Comparison of ENCODE assay signal across 8 cellular contexts in the genomic region with DNA sequence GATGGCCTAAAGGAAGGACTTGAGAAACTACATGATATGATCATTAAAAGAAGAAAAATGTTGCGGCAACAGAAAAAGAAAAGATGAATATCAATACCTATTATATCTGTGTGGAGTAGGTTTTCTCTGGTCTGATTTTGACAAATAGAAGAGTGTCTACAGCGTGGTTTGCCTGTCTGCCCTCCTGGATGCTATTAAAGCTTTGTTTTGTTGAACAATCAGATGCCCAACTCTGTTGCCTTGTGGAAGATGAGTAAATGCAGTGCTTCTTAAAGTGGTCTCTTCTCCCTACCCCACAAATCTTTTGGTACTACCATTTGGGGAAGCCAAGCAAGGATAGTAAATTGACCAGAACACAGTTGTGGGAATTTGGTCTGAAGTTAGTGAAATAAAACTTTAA. TPM values are rescaled to one million over a fixed set of nuclear protein-coding genes. Genes with fewer than 3 reads are reported as not detected.
DNase-seq lines count a peak whose midpoint lies in the region; ATAC-seq, FAIRE-seq and TF ChIP-seq lines count a peak whose summit lies in the region.
"Not testable (repeated sequence)": the region's sequence is repeated elsewhere in the genome, so short reads cannot be mapped to it uniquely, and the experiment has no call there.

No MANE protein-coding gene starts in this region.

- peak overlapping the region; percentile 90; the same call in 1 of the 2 replicates for H3K4me3 ChIP-seq in GM23248
- H3K4me3 ChIP-seq in astrocyte of the cerebellum (ENCODE audit: low read depth, low read length) = peak overlapping the region; percentile 10
- H3K4me3 ChIP-seq in ectodermal cell (ENCODE audit: insufficient read depth, low read depth, low read length) = peak overlapping the region; percentile 75
- peak overlapping the region; percentile 89 for H3K4me3 ChIP-seq in left ventricle myocardium inferior
- H3K4me3 ChIP-seq in mucosa of rectum (ENCODE audit: low read length in 2 of 2) = peak overlapping the region; percentile 69 to 72
- peak overlapping the region; percentile 33 for H3K4me3 ChIP-seq in psoas muscle

- H3K4me1 Mint-ChIP-seq in type B pancreatic cell (ENCODE audit: unreplicated experiment) = peaks cover 25% of the 10 kb centered on the region

- 96 to 100% methylated on average over 2 of the region's 2 CpGs for WGBS in GM23248 (ENCODE audit: low coverage in 1 of 2, low lambda C conversion rate in 2 of 2, missing lambda C conversion rate in 2 of 2), 2 experiments
- WGBS in ectodermal cell, 2 experiments = no CpG with 5 or more reads among the region's 2 CpGs
- 82 to 100% (median 90%) methylated on average over 1 to 2 of the region's 2 CpGs for WGBS in psoas muscle, 3 donors

- not testable (repeated sequence) for H3K36me3 ChIP-seq in GM23248 (ENCODE audit: low read depth); ectodermal cell (ENCODE audit: control insufficient read depth, insufficient read depth, low read length); left ventricle myocardium inferior; mucosa of rectum (ENCODE audit: control insufficient read depth in 2 of 2, insufficient read depth in 2 of 2, low read length in 2 of 2); psoas muscle (ENCODE audit: insufficient read depth in 1 of 2, low read depth in 1 of 2)

- not testable (repeated sequence) for H3K27me3 Mint-ChIP-seq in type B pancreatic cell

- H3K4me3 Mint-ChIP-seq in type B pancreatic cell = peak overlapping the region; percentile 95

- H3F3A ChIP-seq in GM23248 (ENCODE audit: insufficient read depth) = not testable (repeated sequence)

- not testable (repeated sequence) for DNase-seq in GM23248; RCC 7860 (ENCODE audit: low spot score); astrocyte of the cerebellum (ENCODE audit: low read depth); left ventricle myocardium inferior; psoas muscle; type B pancreatic cell (ENCODE audit: extremely low spot score, unreplicated experiment)

- peak overlapping the region; percentile 63 for H3K4me2 ChIP-seq in GM23248 (ENCODE audit: unreplicated experiment)

- H3K9me2 ChIP-seq in GM23248 (ENCODE audit: insufficient read depth) = not testable (repeated sequence)

- H3K27me3 ChIP-seq in GM23248 (replicated peaks; ENCODE audit: insufficient read depth); ectodermal cell (ENCODE audit: control insufficient read depth, insufficient read depth, low read length, poor library complexity, severe bottlenecking); left ventricle myocardium inferior (ENCODE audit: low read depth); mucosa of rectum (ENCODE audit: control insufficient read depth in 2 of 2, insufficient read depth in 2 of 2, low read length in 2 of 2); psoas muscle (ENCODE audit: insufficient read depth in 3 of 3, low read length in 2 of 3): not testable (repeated sequence)

- peak; percentile 32 for FAIRE-seq in RCC 7860 (lab: Jason Lieb, UNC)

- H3K9ac ChIP-seq in GM23248 = not testable (repeated sequence)
- H3K9ac ChIP-seq in mucosa of rectum (ENCODE audit: low read depth in 1 of 2, low read length in 2 of 2) = peak overlapping the region in 1 of 2 donors; percentile 57

- not testable (repeated sequence) for ATAC-seq in psoas muscle

- not testable (repeated sequence) for H3K9me3 Mint-ChIP-seq in type B pancreatic cell

- in situ Hi-C loops in GM23248 (cut with MboI) = not testable (repeated sequence)
- in situ Hi-C loops in astrocyte of the cerebellum (cut with HindIII; ENCODE audit: low sequenced_read_pairs) = loop anchor here (10.0 kb wide), 1 partner anchor 576 kb away; no protein-coding TSS in a partner anchor

- H2AFZ ChIP-seq in GM23248 = not testable (repeated sequence)

- peaks cover 47% of the 10 kb centered on the region for H3K79me2 ChIP-seq in GM23248 (ENCODE audit: insufficient read depth)

- H3K9me3 ChIP-seq in GM23248 (ENCODE audit: low read depth); ectodermal cell (ENCODE audit: control insufficient read depth, low read length); left ventricle myocardium inferior (replicated peaks); mucosa of rectum (ENCODE audit: control insufficient read depth in 2 of 2, low read length in 2 of 2); psoas muscle: not testable (repeated sequence)

- TF ChIP-seq CTCF in astrocyte of the cerebellum (IDR thresholded peaks at IDR 0.05; ENCODE audit: low read depth, low read length, missing control alignments); left ventricle myocardium inferior (IDR thresholded peaks at IDR 0.05; ENCODE audit: borderline replicate concordance); psoas muscle (IDR thresholded peaks at IDR 0.05); type B pancreatic cell (conservative IDR thresholded peaks at IDR 0.05): not testable (repeated sequence)

- peak overlapping the region; percentile 6 for H3K27ac Mint-ChIP-seq in type B pancreatic cell

- not testable (repeated sequence) for H4K20me1 ChIP-seq in GM23248 (ENCODE audit: insufficient read depth)

- H3K36me3 Mint-ChIP-seq in type B pancreatic cell = not testable (repeated sequence)

- intact Hi-C loops in left ventricle myocardium inferior (cut with micrococcal nuclease) = loop anchor here (5.0 kb wide), 1 partner anchor 489 kb away; no protein-coding TSS in a partner anchor
- intact Hi-C loops in psoas muscle (cut with DNase I) = loop anchor here (5.0 to 10.0 kb wide), 3 partner anchors 44 to 576 kb away; no protein-coding TSS in a partner anchor

- H3K27ac ChIP-seq in GM23248; ectodermal cell (ENCODE audit: insufficient read depth, low read depth, low read length, poor library complexity, severe bottlenecking); psoas muscle: not testable (repeated sequence)
- H3K27ac ChIP-seq in left ventricle myocardium inferior (replicated peaks) (peak overlapping the region; percentile 91), mucosa of rectum (ENCODE audit: low read depth in 2 of 2, low read length in 2 of 2) (peak overlapping the region in 1 of 2 donors; percentile 37)

- peaks cover 20% of the 10 kb centered on the region for H3K4me1 ChIP-seq in GM23248 (ENCODE audit: insufficient read depth)
- H3K4me1 ChIP-seq in ectodermal cell (ENCODE audit: control insufficient read depth, insufficient read depth, low read length); mucosa of rectum (ENCODE audit: control insufficient read depth in 2 of 2, insufficient read depth in 2 of 2, low read length in 2 of 2); psoas muscle: not testable (repeated sequence)
- H3K4me1 ChIP-seq in left ventricle myocardium inferior = peaks cover 42% of the 10 kb centered on the region

RNA-seq across cellular contexts. Expression of a gene that starts 1.3 kb away (rescaled TPM):
- total RNA-seq in GM23248 (2014; rRNA removed; shearing (Covaris generic)) = 17.5 and 22.6 TPM in 2 replicates
- polyA plus RNA-seq in GM23248 (2016; fragmentation: Nextera tagmentation; extraction: Ambion mirVana) = 20.9 and 23.0 TPM in 2 replicates
- 48.6 TPM for polyA plus RNA-seq in ectodermal cell (2013, experiment 1 of 4)
- polyA plus RNA-seq in ectodermal cell (2013, experiment 2 of 4) = 40.4 TPM
- polyA plus RNA-seq in ectodermal cell (2013, experiment 3 of 4) = 43.9 TPM
- 57.5 TPM for polyA plus RNA-seq in ectodermal cell (2013, experiment 4 of 4)
- total RNA-seq in left ventricle myocardium inferior = 11.5 TPM
- total RNA-seq in psoas muscle = 10 to 100 TPM in 1 of 4 donors, 1 to 10 TPM in 3; 2.5 to 15.3 (median 5.2) TPM
- polyA plus RNA-seq in psoas muscle = 10 to 100 TPM in 2 of 3 donors, 1 to 10 TPM in 1; 6.6 to 47.7 (median 12.6) TPM
- total RNA-seq in type B pancreatic cell (ENCODE audit: low replicate concordance) = 25.0 and 25.5 TPM in 2 replicates

Comparison
In these comparisons a context has a peak if more than half of its experiments do, and no peak if none do; other contexts are left out.
1. H3K4me3 ChIP-seq: peak in every context shown above with its lines; median percentile 90 in GM23248; 89 in left ventricle myocardium inferior; 75 in ectodermal cell; 70 in mucosa of rectum; 33 in psoas muscle; 10 in astrocyte of the cerebellum.